In genomic region chr3:103341078-103341477, GRCh38 we compare ENCODE assay signal across 7 cellular contexts.
"Had no signal": no experiment of that assay in that cellular context is flagged by ENCODE, and none has a peak within 500 bp of the region (broad histone marks: within the 10 kb centered on the region; RNA-seq: fewer than 3 reads in every experiment).

No MANE protein-coding gene starts in this region.

- H3K9ac ChIP-seq: GM23248 had no signal

- H3K9me3 Mint-ChIP-seq: H9 had no signal

- H3K27ac ChIP-seq: GM23248 had no signal

- H3K4me3 Mint-ChIP-seq: H9 had no signal

- DNase-seq: GM23248, GOT3, H9, HCEC 1CT, KG1 had no signal

- H3K4me3 ChIP-seq: GM23248 had no signal

- H2AFZ ChIP-seq: GM23248 had no signal

- H3K27ac Mint-ChIP-seq: H9 had no signal

- FAIRE-seq: H54, HTR-8/SVneo had no signal

- H3K4me1 Mint-ChIP-seq: H9 had no signal
